In genomic region chr18:25862881-25863600, GRCh38 we compare ENCODE assay signal across 30 cellular contexts.
DNase-seq lines count a peak whose midpoint lies in the region; ATAC-seq and TF ChIP-seq lines count a peak whose summit lies in the region.
"Had no signal": no experiment of that assay in that cellular context is flagged by ENCODE, and none has a peak within 500 bp of the region (broad histone marks: within the 10 kb centered on the region; RNA-seq: fewer than 3 reads in every experiment).

No MANE protein-coding gene starts in this region.

- no peak for TF ChIP-seq POLR2A in GM18505 (IDR thresholded peaks at IDR 0.05; ENCODE audit: borderline replicate concordance, extremely low read depth, insufficient read depth, insufficient read length)

- H3K9me2 ChIP-seq in GM23338 (ENCODE audit: insufficient read depth), result no peaks in the 10 kb centered on the region; the same call in 1 of the 2 replicates

- H3K9me3 Mint-ChIP-seq in GM23338, result no peaks in the 10 kb centered on the region
- no peaks in the 10 kb centered on the region for H3K9me3 Mint-ChIP-seq in mesothelial cell of epicardium
- H3K9me3 Mint-ChIP-seq: activated CD4-positive, alpha-beta memory T cell treated with anti-CD3 and anti-CD28 coated beads, Interleukin-2, amount 10 ng/mL, durations not matched to agents 7 days and 5 days; activated naive CD8-positive, alpha-beta T cell treated with anti-CD3 and anti-CD28 coated beads, Interleukin-2, amount 50 U/mL, for 24 hours; CD8-positive, alpha-beta T cell had no signal

- H3K27ac ChIP-seq in GM23338 (ENCODE audit: low read depth), result no peak overlapping the region
- no peak overlapping the region for H3K27ac ChIP-seq in brain microvascular endothelial cell
- H3K27ac ChIP-seq: esophagus muscularis mucosa, hepatocyte, pancreas, right atrium auricular region, thyroid gland, vagina had no signal

- H3K36me3 Mint-ChIP-seq in GM23338 (ENCODE audit: low read depth), result no peaks in the 10 kb centered on the region
- no peaks in the 10 kb centered on the region for H3K36me3 Mint-ChIP-seq in mesothelial cell of epicardium
- H3K36me3 Mint-ChIP-seq: CD8-positive, alpha-beta T cell had no signal

- H3K4me1 Mint-ChIP-seq in GM23338 (peaks cover 4% of the 10 kb centered on the region; the same call in 2 of the 3 replicates), mesothelial cell of epicardium (peaks cover 12% of the 10 kb centered on the region)
- H3K4me1 Mint-ChIP-seq: activated CD4-positive, alpha-beta memory T cell treated with anti-CD3 and anti-CD28 coated beads, Interleukin-2, amount 10 ng/mL, durations not matched to agents 7 days and 5 days; activated naive CD8-positive, alpha-beta T cell treated with anti-CD3 and anti-CD28 coated beads, Interleukin-2, amount 50 U/mL, for 24 hours; B cell had no signal

- H3K27me3 ChIP-seq in GM23338 (ENCODE audit: insufficient read depth) (no peaks in the 10 kb centered on the region), brain microvascular endothelial cell (replicated peaks) (no peaks in the 10 kb centered on the region), H7 (ENCODE audit: control insufficient read depth, insufficient read depth, low read length) (no peaks in the 10 kb centered on the region)
- H3K27me3 ChIP-seq: esophagus muscularis mucosa, hepatocyte, pancreas, right atrium auricular region, thyroid gland, vagina had no signal

- no peaks in the 10 kb centered on the region for H3F3A ChIP-seq in GM23338 (replicated peaks; ENCODE audit: low read depth)

- H3K79me2 ChIP-seq in GM23338 (replicated peaks; ENCODE audit: insufficient read depth), result no peaks in the 10 kb centered on the region
- H3K79me2 ChIP-seq: hepatocyte had no signal

- H3K4me2 ChIP-seq in GM23338, result no peak overlapping the region
- H3K4me2 ChIP-seq: hepatocyte had no signal

- no peaks in the 10 kb centered on the region for H3K4me1 ChIP-seq in GM23338 (ENCODE audit: insufficient read depth)
- H3K4me1 ChIP-seq: esophagus muscularis mucosa, pancreas, right atrium auricular region, thyroid gland, vagina had no signal

- no peaks in the 10 kb centered on the region for H4K20me1 ChIP-seq in GM23338 (replicated peaks; ENCODE audit: insufficient read depth)

- H3K27me3 Mint-ChIP-seq in GM23338 (ENCODE audit: insufficient read depth, low read depth, poor library complexity), result no peaks in the 10 kb centered on the region
- H3K27me3 Mint-ChIP-seq in mesothelial cell of epicardium (ENCODE audit: low read depth), result no peaks in the 10 kb centered on the region
- H3K27me3 Mint-ChIP-seq: activated naive CD8-positive, alpha-beta T cell treated with anti-CD3 and anti-CD28 coated beads, Interleukin-2, amount 50 U/mL, for 24 hours had no signal

- H2AFZ ChIP-seq in GM23338, result peak overlapping the region; percentile 72
- H2AFZ ChIP-seq: hepatocyte had no signal

- H3K36me3 ChIP-seq in GM23338 (ENCODE audit: insufficient read depth) (no peaks in the 10 kb centered on the region), brain microvascular endothelial cell (replicated peaks) (no peaks in the 10 kb centered on the region), H7 (replicated peaks; ENCODE audit: control insufficient read depth, insufficient read depth, low read length) (no peaks in the 10 kb centered on the region)
- H3K36me3 ChIP-seq: esophagus muscularis mucosa, pancreas, right atrium auricular region, thyroid gland, vagina had no signal

- H3K4me3 ChIP-seq in GM23338, result no peak overlapping the region
- H3K4me3 ChIP-seq in brain microvascular endothelial cell (ENCODE audit: low read depth, low read length), result peak overlapping the region; percentile 17
- no peak overlapping the region for H3K4me3 ChIP-seq in H7 (ENCODE audit: insufficient read depth, low read depth, low read length)
- H3K4me3 ChIP-seq: esophagus muscularis mucosa, hepatocyte, K562, pancreas, right atrium auricular region, thyroid gland, vagina had no signal

- DNase-seq in AG08396 (ENCODE audit: low spot score) (peak; percentile 8), GM23338 (ENCODE audit: low spot score) (no peak), brain microvascular endothelial cell (no peak), left kidney (ENCODE audit: low read depth, low spot score) (peak; percentile 33), mesothelial cell of epicardium (ENCODE audit: low spot score in 2 of 2, unreplicated experiment in 2 of 2) (no peak), H7 (no peak)
- DNase-seq: activated CD4-positive, alpha-beta memory T cell treated with anti-CD3 and anti-CD28 coated beads, Interleukin-2, amount 10 ng/mL, durations not matched to agents 7 days and 5 days; activated CD4-positive, CD25-positive, alpha-beta regulatory T cell treated with anti-CD3 and anti-CD28 coated beads, Interleukin-2, amount 50 U/mL, for 72 hours; activated CD8-positive, alpha-beta memory T cell treated with anti-CD3 and anti-CD28 coated beads, Interleukin-2, amount 50 U/mL, for 4 hours; activated naive CD4-positive, alpha-beta T cell; activated naive CD8-positive, alpha-beta T cell treated with anti-CD3 and anti-CD28 coated beads, Interleukin-2, amount 50 U/mL, for 24 hours; CD8-positive, alpha-beta T cell; kidney glomerular epithelial cell; MM.1S; NCI-H1105 treated with DMSO at 0.1 percent for 48 hours; NCI-H1930; NCI-H524; OCI-M1; pancreas; stimulated activated CD4-positive, alpha-beta T cell treated with anti-CD3 and anti-CD28 coated beads, Interleukin-1b, Interleukin-23, amount 100 ng/mL, for 48 hours; stimulated activated naive CD8-positive, alpha-beta T cell treated with anti-CD3 and anti-CD28 coated beads, Interleukin-15, Interleukin-2, amounts not matched to agents 100 U/mL and 50 U/mL, for 24 hours; thyroid gland had no signal

- no peak for TF ChIP-seq CTCF in GM23338 (conservative IDR thresholded peaks at IDR 0.05; ENCODE audit: low read depth in 2 of 2)
- no peak for TF ChIP-seq CTCF in brain microvascular endothelial cell (IDR thresholded peaks at IDR 0.05; ENCODE audit: low read depth, low read length, missing control alignments)
- no peak for TF ChIP-seq CTCF in mesothelial cell of epicardium (IDR thresholded peaks at IDR 0.05; ENCODE audit: unreplicated experiment)

- ATAC-seq in GM23338 (no peak), GM18505 (IDR thresholded peaks at IDR 0.05; ENCODE audit: unreplicated experiment) (no peak), GM18498 (IDR thresholded peaks at IDR 0.05; ENCODE audit: unreplicated experiment) (no peak)
- ATAC-seq: activated naive CD8-positive, alpha-beta T cell treated with anti-CD3 and anti-CD28 coated beads, Interleukin-2, amount 50 U/mL, for 24 hours; CD8-positive, alpha-beta T cell; K562; pancreas; stimulated activated naive CD8-positive, alpha-beta T cell treated with anti-CD3 and anti-CD28 coated beads, Interleukin-15, Interleukin-2, amounts not matched to agents 100 U/mL and 50 U/mL, for 24 hours had no signal

- in situ Hi-C loops in brain microvascular endothelial cell (cut with HindIII; ENCODE audit: low pct_ligation_motif_present, low sequenced_read_pairs), result no loop called here

- no peak overlapping the region for H3K4me3 Mint-ChIP-seq in GM23338
- no peak overlapping the region for H3K4me3 Mint-ChIP-seq in mesothelial cell of epicardium
- H3K4me3 Mint-ChIP-seq: activated CD4-positive, alpha-beta memory T cell treated with anti-CD3 and anti-CD28 coated beads, Interleukin-2, amount 10 ng/mL, durations not matched to agents 7 days and 5 days; activated naive CD8-positive, alpha-beta T cell treated with anti-CD3 and anti-CD28 coated beads, Interleukin-2, amount 50 U/mL, for 24 hours; B cell; CD8-positive, alpha-beta T cell had no signal

- H3K27ac Mint-ChIP-seq in GM23338 (no peak overlapping the region), mesothelial cell of epicardium (no peak overlapping the region)
- H3K27ac Mint-ChIP-seq: activated CD4-positive, alpha-beta memory T cell treated with anti-CD3 and anti-CD28 coated beads, Interleukin-2, amount 10 ng/mL, durations not matched to agents 7 days and 5 days; activated naive CD8-positive, alpha-beta T cell treated with anti-CD3 and anti-CD28 coated beads, Interleukin-2, amount 50 U/mL, for 24 hours; B cell; CD8-positive, alpha-beta T cell had no signal

TF ChIP-seq in GM23338, 12 proteins besides CTCF, POLR2A, EP300 and RAD21:
- TF ChIP-seq STAT1 (IDR thresholded peaks at IDR 0.05; ENCODE audit: unreplicated experiment) (no peak), JUNB (IDR thresholded peaks at IDR 0.05; ENCODE audit: unreplicated experiment) (no peak), NANOG (IDR thresholded peaks at IDR 0.05; ENCODE audit: borderline replicate concordance) (no peak), ZNF331 (CRISPR knock-in tag; IDR thresholded peaks at IDR 0.05; ENCODE audit: low read depth) (no peak), CREB1 (CRISPR knock-in tag; IDR thresholded peaks at IDR 0.05; ENCODE audit: low read depth) (no peak), EZH2phosphoT487 (IDR thresholded peaks at IDR 0.05; ENCODE audit: unreplicated experiment) (no peak), ZNF114 (CRISPR knock-in tag; IDR thresholded peaks at IDR 0.05) (no peak)
TF ChIP-seq in GM23338: peak in this region for 0.

Comparison
In these comparisons a context has a peak if more than half of its experiments do, and no peak if none do; other contexts are left out.
1. DNase-seq: peak in AG08396 (single experiment) and left kidney (single experiment); none in GM23338 (single experiment), brain microvascular endothelial cell (single experiment), mesothelial cell of epicardium (0 of 2) and H7 (single experiment).